8 cellular contexts compared by ENCODE assay signal in genomic region chr14:55301722-55302121, GRCh38. TPM values are rescaled to one million over a fixed set of nuclear protein-coding genes. Genes with fewer than 3 reads are reported as not detected.
DNase-seq lines count a peak whose midpoint lies in the region; ATAC-seq, FAIRE-seq and TF ChIP-seq lines count a peak whose summit lies in the region.

No MANE protein-coding gene starts in this region.

- TF ChIP-seq CTCF in GM20000 (IDR thresholded peaks at IDR 0.05; ENCODE audit: extremely low read depth, missing control alignments), result no peak
- no peak for TF ChIP-seq CTCF in chondrocyte (IDR thresholded peaks at IDR 0.05)
- no peak for TF ChIP-seq CTCF in pancreas (IDR thresholded peaks at IDR 0.05)
- TF ChIP-seq CTCF in esophagus muscularis mucosa (IDR thresholded peaks at IDR 0.05), result no peak

- H3K9me3 Mint-ChIP-seq in chondrocyte (ENCODE audit: low read depth), result no peaks in the 10 kb centered on the region

- TF ChIP-seq EP300 in esophagus muscularis mucosa (IDR thresholded peaks at IDR 0.05), result no peak

- peak; percentile 46 for DNase-seq in GM20000 (ENCODE audit: low spot score)
- DNase-seq in HPDE6-E6E7 (ENCODE audit: extremely low spot score), result peak; percentile 43
- no peak for DNase-seq in chondrocyte (ENCODE audit: low spot score)
- no peak for DNase-seq in pancreas
- no peak for DNase-seq in NCI-H1436 (lab: John Stamatoyannopoulos, UW)
- no peak for DNase-seq in esophagus muscularis mucosa (ENCODE audit: extremely low spot score)
- DNase-seq in UCSD-AML1 (lab: John Stamatoyannopoulos, UW; ENCODE audit: unreplicated experiment), result no peak

- H3K36me3 Mint-ChIP-seq in chondrocyte (ENCODE audit: low read depth), result peaks cover 3% of the 10 kb centered on the region

- H3K4me1 ChIP-seq in pancreas, result peaks cover 0 to 21% (median 3%) of the 10 kb centered on the region in 3 donors
- peaks cover 41 to 51% (median 49%) of the 10 kb centered on the region in 4 donors for H3K4me1 ChIP-seq in esophagus muscularis mucosa

- WGBS in pancreas, 2 donors, result 70 to 85% methylated on average over 1 of the region's 1 CpG
- WGBS in esophagus muscularis mucosa, result 95% methylated on average over 1 of the region's 1 CpG

- peak overlapping the region; percentile 84 for H3K27ac Mint-ChIP-seq in chondrocyte (ENCODE audit: unreplicated experiment)

- H3K36me3 ChIP-seq in pancreas (no peaks in the 10 kb centered on the region), esophagus muscularis mucosa (peaks cover 0 to 11% (median 4%) of the 10 kb centered on the region in 4 donors)

- ATAC-seq in pancreas (peak in 3 of 4 donors; percentile 40 to 44 (median 42)), GM18873 (IDR thresholded peaks at IDR 0.05; ENCODE audit: low FRiP score, unreplicated experiment) (no peak)

- H3K27me3 Mint-ChIP-seq in chondrocyte (ENCODE audit: low read depth), result no peaks in the 10 kb centered on the region

- TF ChIP-seq POLR2A in esophagus muscularis mucosa (IDR thresholded peaks at IDR 0.05; ENCODE audit: low read depth), result no peak

- no peak overlapping the region for H3K4me3 Mint-ChIP-seq in chondrocyte (ENCODE audit: unreplicated experiment)

- H3K9me3 ChIP-seq in pancreas, result no peaks in the 10 kb centered on the region
- H3K9me3 ChIP-seq in esophagus muscularis mucosa, result no peaks in the 10 kb centered on the region

- peaks cover 43% of the 10 kb centered on the region for H3K4me1 Mint-ChIP-seq in chondrocyte (ENCODE audit: low read depth)

- no peak overlapping the region for H3K27ac ChIP-seq in pancreas
- H3K27ac ChIP-seq in esophagus muscularis mucosa (replicated peaks in 1 of 4), result no peak overlapping the region

- no peaks in the 10 kb centered on the region for H3K27me3 ChIP-seq in pancreas
- no peaks in the 10 kb centered on the region for H3K27me3 ChIP-seq in esophagus muscularis mucosa

- intact Hi-C loops in pancreas (cut with DNase I) (no loop called here), esophagus muscularis mucosa (cut with DNase I) (no loop called here)

- FAIRE-seq in pancreas (lab: Jason Lieb, UNC), result no peak

- H3K4me3 ChIP-seq in pancreas (no peak overlapping the region), esophagus muscularis mucosa (no peak overlapping the region)

RNA-seq across cellular contexts. Expression of gene FBXO34, which starts 30.5 kb away (rescaled TPM):
- total RNA-seq in chondrocyte, result 16.2 to 18.9 TPM (median 18.2 TPM) in 3 replicates
- total RNA-seq in pancreas, result 10 to 100 TPM in 2 of 6 donors, 1 to 10 TPM in 4; 8.2 to 19.7 (median 9.5) TPM
- 1 to 10 TPM; 4.6 to 7.3 TPM for polyA plus RNA-seq in pancreas
- 10 to 100 TPM; 16.2 to 22.0 (median 20.4) TPM for total RNA-seq in esophagus muscularis mucosa

Comparison
In these comparisons a context has a peak if more than half of its experiments do, and no peak if none do; other contexts are left out.
1. DNase-seq: peak in GM20000 (single experiment) and HPDE6-E6E7 (single experiment); none in chondrocyte (single experiment), pancreas (0 of 6), NCI-H1436 (single experiment), esophagus muscularis mucosa (single experiment) and UCSD-AML1 (single experiment).